ENCODE assay signal across 8 cellular contexts in genomic region chr16:1678500-1679098, GRCh38. TPM values are rescaled to one million over a fixed set of nuclear protein-coding genes. Genes with fewer than 3 reads are reported as not detected.
DNase-seq lines count a peak whose midpoint lies in the region; ATAC-seq, FAIRE-seq and TF ChIP-seq lines count a peak whose summit lies in the region.

No MANE protein-coding gene starts in this region.

- CTCF ChIA-PET in T-cell (lab: Charles Lee) = interaction anchor here in 1 of 2 donors (2.7 kb wide), 1 partner anchor 28 kb away, joined by 15 read pairs; the partner anchor contains the start of gene MAPK8IP3

- peak overlapping the region; percentile 86 to 87 (median 86) for H3K4me3 Mint-ChIP-seq in T-cell
- H3K4me3 Mint-ChIP-seq in immature natural killer cell = peak overlapping the region; percentile 83 to 89 (median 88)

- POLR2A ChIA-PET in T-cell (lab: Charles Lee) = no interaction called here

- H3K36me3 Mint-ChIP-seq in T-cell (peaks cover 15% of the 10 kb centered on the region), immature natural killer cell (peaks cover 0 to 19% (median 0%) of the 10 kb centered on the region in 3 donors)

- H3K9me3 Mint-ChIP-seq in T-cell (no peaks in the 10 kb centered on the region), immature natural killer cell (no peaks in the 10 kb centered on the region)

- H3K27me3 Mint-ChIP-seq in T-cell = no peaks in the 10 kb centered on the region
- peaks cover 2 to 8% (median 5%) of the 10 kb centered on the region in 3 donors for H3K27me3 Mint-ChIP-seq in immature natural killer cell (ENCODE audit: low read depth in 3 of 3)

- no peak for TF ChIP-seq POLR2A in GM12892 (IDR thresholded peaks at IDR 0.05; ENCODE audit: low read depth, low read length)

- FAIRE-seq in GM12892 (lab: Jason Lieb, UNC) = peak; percentile 21

- DNase-seq in GM12892 (ENCODE audit: insufficient read length) (no peak), T-cell (peak in 30 of 34 experiments; percentile 4 to 46 (median 30)), astrocyte of the hippocampus (ENCODE audit: low read depth, low spot score) (peak; percentile 60), immature natural killer cell (no peak), NCI-H128 (lab: John Stamatoyannopoulos, UW; ENCODE audit: unreplicated experiment) (no peak), iPS-NIHi11 (ENCODE audit: low spot score) (no peak)
- peak; percentile 22 to 38 for DNase-seq in stimulated activated CD4-positive, alpha-beta T cell treated with anti-CD3 and anti-CD28 coated beads, Interleukin-15, amount 100 ng/mL, for 1 hour (ENCODE audit: low read depth in 1 of 2, low spot score in 1 of 2)

- ATAC-seq in HG03196 (IDR thresholded peaks at IDR 0.05; ENCODE audit: unreplicated experiment) (peak; percentile 5), T-cell (replicated peaks in 1 of 4) (peak; percentile 16 to 29 (median 18))

- H3K27ac Mint-ChIP-seq in T-cell (peak overlapping the region; percentile 33 to 73), immature natural killer cell (peak overlapping the region; percentile 55 to 84 (median 74))

- H3K4me1 Mint-ChIP-seq in T-cell (peaks cover 37 to 42% (median 39%) of the 10 kb centered on the region in 3 donors), immature natural killer cell (peaks cover 15 to 32% of the 10 kb centered on the region in 2 donors)

RNA-seq across cellular contexts. Expression of gene JPT2, which starts 0.5 kb away (rescaled TPM):
- polyA plus RNA-seq in GM12892 (2012; ENCODE audit: missing spikeins) = 38.6 TPM
- 10 to 100 TPM; 13.8 to 51.1 (median 41.3) TPM for total RNA-seq in T-cell
- 10 to 100 TPM in 1 of 3 donors, 1 to 10 TPM in 2; 7.9 to 14.0 (median 8.3) TPM for polyA plus RNA-seq in immature natural killer cell

RNA-seq across cellular contexts. Expression of gene MAPK8IP3, which starts 27.4 kb away (rescaled TPM):
- 34.2 TPM for polyA plus RNA-seq in GM12892 (2012; ENCODE audit: missing spikeins)
- total RNA-seq in T-cell = 100 to 1,000 TPM; 216 to 309 (median 290) TPM
- 1 to 10 TPM in 1 of 3 donors, under 1 TPM in 2; 0.55 to 3.8 (median 0.57) TPM for polyA plus RNA-seq in immature natural killer cell

Comparison
In these comparisons a context has a peak if more than half of its experiments do, and no peak if none do; other contexts are left out.
1. DNase-seq: peak in T-cell (30 of 34), astrocyte of the hippocampus (single experiment) and stimulated activated CD4-positive, alpha-beta T cell treated with anti-CD3 and anti-CD28 coated beads, Interleukin-15, amount 100 ng/mL, for 1 hour (2 of 2); none in GM12892 (single experiment), immature natural killer cell (0 of 3), NCI-H128 (single experiment) and iPS-NIHi11 (single experiment).